8 cellular contexts compared by ENCODE assay signal in genomic region chr4:53378171-53378482, GRCh38. TPM values are rescaled to one million over a fixed set of nuclear protein-coding genes. Genes with fewer than 3 reads are reported as not detected.
A peak's percentile ranks its signal among the peaks of the same experiment; 100 is the strongest.
DNase-seq lines count a peak whose midpoint lies in the region; ATAC-seq and TF ChIP-seq lines count a peak whose summit lies in the region.

No MANE protein-coding gene starts in this region.

- H3K27ac Mint-ChIP-seq in CD8-positive, alpha-beta memory T cell = peak overlapping the region; percentile 89 to 100 (median 99)
- H3K27ac Mint-ChIP-seq in activated naive CD8-positive, alpha-beta T cell treated with anti-CD3 and anti-CD28 coated beads, Interleukin-2, amount 50 U/mL, for 24 hours = peak overlapping the region; percentile 91

- H3K9me3 Mint-ChIP-seq in CD8-positive, alpha-beta memory T cell = peaks cover 0 to 2% (median 0%) of the 10 kb centered on the region in 5 donors
- no peaks in the 10 kb centered on the region for H3K9me3 Mint-ChIP-seq in activated naive CD8-positive, alpha-beta T cell treated with anti-CD3 and anti-CD28 coated beads, Interleukin-2, amount 50 U/mL, for 24 hours

- no peak for DNase-seq in CD8-positive, alpha-beta memory T cell
- no peak for DNase-seq in activated naive CD8-positive, alpha-beta T cell treated with anti-CD3 and anti-CD28 coated beads, Interleukin-2, amount 50 U/mL, for 24 hours
- DNase-seq in lower lobe of right lung (no peak), ecto neural progenitor cell (ENCODE audit: low spot score) (no peak), NCI-H524 treated with DMSO at 0.1 percent for 48 hours (lab: John Stamatoyannopoulos, UW) (no peak), NCI-H1092 treated with DMSO at 0.1 percent for 48 hours (lab: John Stamatoyannopoulos, UW) (no peak)
- DNase-seq in activated effector memory CD4-positive, alpha-beta T cell treated with Interleukin-2 at 50 U/mL for 16 hours = no peak

- CTCF ChIA-PET in CD8-positive, alpha-beta memory T cell (lab: Charles Lee) = no interaction called here

- H3K4me1 Mint-ChIP-seq in CD8-positive, alpha-beta memory T cell = peaks cover 32 to 56% (median 55%) of the 10 kb centered on the region in 3 donors
- H3K4me1 Mint-ChIP-seq in activated naive CD8-positive, alpha-beta T cell treated with anti-CD3 and anti-CD28 coated beads, Interleukin-2, amount 50 U/mL, for 24 hours = peaks cover 37% of the 10 kb centered on the region

- peak overlapping the region; percentile 83 for H3K4me3 ChIP-seq in CD8-positive, alpha-beta memory T cell (ENCODE audit: low read length)
- H3K4me3 ChIP-seq in lower lobe of right lung = peak overlapping the region; percentile 91

- H3K27ac ChIP-seq in CD8-positive, alpha-beta memory T cell (ENCODE audit: low read depth, low read length) = peak overlapping the region; percentile 91
- H3K27ac ChIP-seq in lower lobe of right lung = peak overlapping the region; percentile 90

- intact Hi-C loops in lower lobe of right lung (cut with DNase I) = no loop called here

- peaks cover 7% of the 10 kb centered on the region for H3K36me3 ChIP-seq in CD8-positive, alpha-beta memory T cell (ENCODE audit: insufficient read depth, low read length)
- peaks cover 12% of the 10 kb centered on the region for H3K36me3 ChIP-seq in lower lobe of right lung

- H3K9me3 ChIP-seq in CD8-positive, alpha-beta memory T cell (ENCODE audit: low read length) = no peaks in the 10 kb centered on the region
- no peaks in the 10 kb centered on the region for H3K9me3 ChIP-seq in lower lobe of right lung

- peaks cover 32% of the 10 kb centered on the region for H3K4me1 ChIP-seq in CD8-positive, alpha-beta memory T cell (ENCODE audit: insufficient read depth, low read length)
- H3K4me1 ChIP-seq in lower lobe of right lung = peaks cover 24% of the 10 kb centered on the region

- H3K36me3 Mint-ChIP-seq in CD8-positive, alpha-beta memory T cell = peaks cover 0 to 33% (median 3%) of the 10 kb centered on the region in 3 donors
- H3K36me3 Mint-ChIP-seq in activated naive CD8-positive, alpha-beta T cell treated with anti-CD3 and anti-CD28 coated beads, Interleukin-2, amount 50 U/mL, for 24 hours (ENCODE audit: low read depth) = peaks cover 18% of the 10 kb centered on the region

- peaks cover 6 to 8% of the 10 kb centered on the region in 2 donors for H3K27me3 Mint-ChIP-seq in CD8-positive, alpha-beta memory T cell
- peaks cover 6% of the 10 kb centered on the region for H3K27me3 Mint-ChIP-seq in activated naive CD8-positive, alpha-beta T cell treated with anti-CD3 and anti-CD28 coated beads, Interleukin-2, amount 50 U/mL, for 24 hours

- TF ChIP-seq CTCF in lower lobe of right lung (IDR thresholded peaks at IDR 0.05) = no peak

- peak overlapping the region; percentile 98 to 100 (median 99) for H3K4me3 Mint-ChIP-seq in CD8-positive, alpha-beta memory T cell
- H3K4me3 Mint-ChIP-seq in activated naive CD8-positive, alpha-beta T cell treated with anti-CD3 and anti-CD28 coated beads, Interleukin-2, amount 50 U/mL, for 24 hours = peak overlapping the region; percentile 93

- POLR2A ChIA-PET in CD8-positive, alpha-beta memory T cell (lab: Charles Lee) = interaction anchor here (1.0 to 1.6 kb wide), 3 partner anchors 12 to 18 kb away, joined by 3 to 6 read pairs (median 3); no protein-coding TSS in a partner anchor

- peak; percentile 38 for ATAC-seq in HG02870 (IDR thresholded peaks at IDR 0.05; ENCODE audit: unreplicated experiment)
- ATAC-seq in activated naive CD8-positive, alpha-beta T cell treated with anti-CD3 and anti-CD28 coated beads, Interleukin-2, amount 50 U/mL, for 24 hours = no peak
- no peak for ATAC-seq in lower lobe of right lung

- no peaks in the 10 kb centered on the region for H3K27me3 ChIP-seq in CD8-positive, alpha-beta memory T cell (ENCODE audit: insufficient read depth, low read length, poor library complexity, severe bottlenecking)
- H3K27me3 ChIP-seq in lower lobe of right lung (ENCODE audit: low read depth) = no peaks in the 10 kb centered on the region

RNA-seq across cellular contexts. Expression of gene FIP1L1, which starts 0.7 kb away (rescaled TPM):
- total RNA-seq in CD8-positive, alpha-beta memory T cell = 10 to 100 TPM; 72.8 to 74.5 TPM
- polyA plus RNA-seq in CD8-positive, alpha-beta memory T cell = 65.2 TPM
- total RNA-seq in lower lobe of right lung = 48.8 TPM

RNA-seq across cellular contexts. Expression of gene SCFD2, which starts 12.3 kb away (rescaled TPM):
- total RNA-seq in CD8-positive, alpha-beta memory T cell = 10 to 100 TPM; 25.7 to 29.1 TPM
- polyA plus RNA-seq in CD8-positive, alpha-beta memory T cell = 18.1 TPM
- total RNA-seq in lower lobe of right lung = 13.2 TPM
